Comparison of ENCODE assay signal across 11 cellular contexts in genomic region chr2:101725515-101726192, GRCh38. TPM values are rescaled to one million over a fixed set of nuclear protein-coding genes. Genes with fewer than 3 reads are reported as not detected.
A peak's percentile ranks its signal among the peaks of the same experiment; 100 is the strongest.
DNase-seq lines count a peak whose midpoint lies in the region; TF ChIP-seq lines count a peak whose summit lies in the region.
"Had no signal": no experiment of that assay in that cellular context is flagged by ENCODE, and none has a peak within 500 bp of the region (broad histone marks: within the 10 kb centered on the region; RNA-seq: fewer than 3 reads in every experiment).

No MANE protein-coding gene starts in this region.

- H3K27ac Mint-ChIP-seq in endothelial cell (ENCODE audit: unreplicated experiment): no peak overlapping the region

- peaks cover 8% of the 10 kb centered on the region for H3K36me3 Mint-ChIP-seq in endothelial cell (ENCODE audit: low read depth, unreplicated experiment)

- peak overlapping the region; percentile 42 for H3K27ac ChIP-seq in neutrophil
- H3K27ac ChIP-seq: lower lobe of right lung, SJSA1 had no signal

- H3K27me3 ChIP-seq in neutrophil: no peaks in the 10 kb centered on the region
- H3K27me3 ChIP-seq: SJSA1 had no signal

- no peak overlapping the region for H3K4me3 Mint-ChIP-seq in endothelial cell (ENCODE audit: unreplicated experiment)

- DNase-seq in GM12865 (ENCODE audit: low read depth) (peak; percentile 45), NAMALWA (ENCODE audit: low spot score) (peak; percentile 16), endothelial cell (ENCODE audit: low spot score) (peak; percentile 24), AG08395 (ENCODE audit: low spot score) (no peak), AG08396 (ENCODE audit: low spot score) (no peak)
- DNase-seq in stimulated activated CD4-positive, alpha-beta T cell treated with anti-CD3 and anti-CD28 coated beads, Interleukin-4, amount 100 ng/mL, for 1 hour: no peak
- DNase-seq: anterior cingulate cortex, lower lobe of right lung, NCI-H2081 treated with DMSO at 0.1 percent for 48 hours had no signal

- peaks cover 69% of the 10 kb centered on the region for H3K4me1 Mint-ChIP-seq in endothelial cell (ENCODE audit: unreplicated experiment)

- H3K27me3 Mint-ChIP-seq in endothelial cell (ENCODE audit: unreplicated experiment): peaks cover 3% of the 10 kb centered on the region

- H3K9me3 Mint-ChIP-seq in endothelial cell (ENCODE audit: unreplicated experiment): no peaks in the 10 kb centered on the region

- H3K4me3 ChIP-seq in GM12865 (ENCODE audit: low read depth, low read length) (no peak overlapping the region), neutrophil (ENCODE audit: low read depth in 1 of 2, low read length in 1 of 2) (no peak overlapping the region)
- H3K4me3 ChIP-seq: lower lobe of right lung, SJSA1 had no signal

- no peaks in the 10 kb centered on the region for H3K36me3 ChIP-seq in neutrophil
- H3K36me3 ChIP-seq: lower lobe of right lung, SJSA1 had no signal

- TF ChIP-seq CTCF in GM12865 (IDR thresholded peaks at IDR 0.05; ENCODE audit: insufficient read depth, low read depth, low read length, missing control alignments): peak; percentile 32
- peak; percentile 44 for TF ChIP-seq CTCF in endothelial cell (IDR thresholded peaks at IDR 0.05; ENCODE audit: unreplicated experiment)
- TF ChIP-seq CTCF in neutrophil (IDR thresholded peaks at IDR 0.05): no peak

- no peaks in the 10 kb centered on the region for H3K9me3 ChIP-seq in neutrophil
- H3K9me3 ChIP-seq: lower lobe of right lung, SJSA1 had no signal

- H3K4me1 ChIP-seq in neutrophil (ENCODE audit: control insufficient read depth in 1 of 2, insufficient read depth in 1 of 2, low read depth in 1 of 2, low read length in 1 of 2): peaks cover 64 to 77% of the 10 kb centered on the region in 2 experiments

RNA-seq across cellular contexts. Expression of gene MAP4K4, which starts 28.1 kb away (rescaled TPM):
- 427 TPM for total RNA-seq in endothelial cell (ENCODE audit: unreplicated experiment)

Comparison
In these comparisons a context has a peak if more than half of its experiments do, and no peak if none do; other contexts are left out.
1. DNase-seq: peak in GM12865 (single experiment), NAMALWA (single experiment) and endothelial cell (single experiment); none in AG08395 (single experiment), AG08396 (single experiment) and stimulated activated CD4-positive, alpha-beta T cell treated with anti-CD3 and anti-CD28 coated beads, Interleukin-4, amount 100 ng/mL, for 1 hour (single experiment).